Comparison of ENCODE assay signal across 1 cellular context in the genomic region with DNA sequence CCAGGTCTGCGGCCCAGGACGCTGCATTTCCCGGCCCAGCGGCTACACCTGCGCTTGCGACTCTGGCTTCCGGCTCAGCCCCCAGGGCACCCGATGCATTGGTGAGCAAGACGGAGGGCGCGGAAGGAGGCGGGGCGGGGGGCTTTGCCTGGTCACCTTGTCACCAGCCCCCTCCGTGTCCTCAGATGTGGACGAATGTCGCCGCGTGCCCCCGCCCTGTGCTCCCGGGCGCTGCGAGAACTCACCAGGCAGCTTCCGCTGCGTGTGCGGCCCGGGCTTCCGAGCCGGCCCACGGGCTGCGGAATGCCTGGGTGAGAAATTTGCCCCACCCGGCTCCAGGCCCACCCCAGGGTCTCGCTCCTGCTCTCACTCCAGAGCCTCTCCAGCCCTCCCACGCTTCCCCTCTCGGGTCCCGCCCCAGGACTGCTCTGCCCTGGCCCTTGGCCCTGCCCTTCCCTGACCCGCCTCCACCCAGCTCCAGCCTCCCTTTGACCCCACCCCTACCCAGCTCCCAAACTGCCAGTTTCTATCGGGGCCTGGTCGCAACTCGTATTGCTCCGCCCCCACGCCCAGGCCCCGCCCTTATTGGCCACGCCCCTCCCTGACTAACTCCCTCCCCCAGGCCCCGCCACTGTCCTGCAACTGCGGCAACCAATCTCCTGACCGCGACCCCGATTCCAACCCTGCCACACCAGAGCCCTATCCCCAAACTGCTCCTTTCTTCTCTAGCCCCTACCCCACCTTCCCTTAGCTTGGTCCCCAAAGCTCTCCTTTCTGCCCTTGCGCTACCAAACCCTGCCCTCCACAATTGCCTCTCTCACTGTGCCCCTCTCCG.
TF ChIP-seq lines count a peak whose summit lies in the region.

No MANE protein-coding gene starts in this region.

TF ChIP-seq in HEK293, 187 proteins besides CTCF, POLR2A, EP300 and RAD21 (continued from another document and continues in another):
- TF ChIP-seq, protein P1, sequence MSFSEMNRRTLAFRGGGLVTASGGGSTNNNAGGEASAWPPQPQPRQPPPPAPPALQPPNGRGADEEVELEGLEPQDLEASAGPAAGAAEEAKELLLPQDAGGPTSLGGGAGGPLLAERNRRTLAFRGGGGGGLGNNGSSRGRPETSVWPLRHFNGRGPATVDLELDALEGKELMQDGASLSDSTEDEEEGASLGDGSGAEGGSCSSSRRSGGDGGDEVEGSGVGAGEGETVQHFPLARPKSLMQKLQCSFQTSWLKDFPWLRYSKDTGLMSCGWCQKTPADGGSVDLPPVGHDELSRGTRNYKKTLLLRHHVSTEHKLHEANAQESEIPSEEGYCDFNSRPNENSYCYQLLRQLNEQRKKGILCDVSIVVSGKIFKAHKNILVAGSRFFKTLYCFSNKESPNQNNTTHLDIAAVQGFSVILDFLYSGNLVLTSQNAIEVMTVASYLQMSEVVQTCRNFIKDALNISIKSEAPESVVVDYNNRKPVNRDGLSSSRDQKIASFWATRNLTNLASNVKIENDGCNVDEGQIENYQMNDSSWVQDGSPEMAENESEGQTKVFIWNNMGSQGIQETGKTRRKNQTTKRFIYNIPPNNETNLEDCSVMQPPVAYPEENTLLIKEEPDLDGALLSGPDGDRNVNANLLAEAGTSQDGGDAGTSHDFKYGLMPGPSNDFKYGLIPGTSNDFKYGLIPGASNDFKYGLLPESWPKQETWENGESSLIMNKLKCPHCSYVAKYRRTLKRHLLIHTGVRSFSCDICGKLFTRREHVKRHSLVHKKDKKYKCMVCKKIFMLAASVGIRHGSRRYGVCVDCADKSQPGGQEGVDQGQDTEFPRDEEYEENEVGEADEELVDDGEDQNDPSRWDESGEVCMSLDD (tag by site-specific recombination; IDR thresholded peaks at IDR 0.05): peak; percentile 67
- TF ChIP-seq BCL11B (tag by site-specific recombination; IDR thresholded peaks at IDR 0.05; ENCODE audit: low read depth): peak; percentile 51
- TF ChIP-seq OSR2 (tag by site-specific recombination; IDR thresholded peaks at IDR 0.05): peak; percentile 60
- no peak for TF ChIP-seq ZNF660 (tag by site-specific recombination; IDR thresholded peaks at IDR 0.05)
- no peak for TF ChIP-seq ZNF654 (tag by site-specific recombination; IDR thresholded peaks at IDR 0.05; ENCODE audit: low read depth)
- TF ChIP-seq ZBTB8A (tag by site-specific recombination; IDR thresholded peaks at IDR 0.05): peak; percentile 43; the same call in 1 of the 2 replicates
- TF ChIP-seq, protein P2, sequence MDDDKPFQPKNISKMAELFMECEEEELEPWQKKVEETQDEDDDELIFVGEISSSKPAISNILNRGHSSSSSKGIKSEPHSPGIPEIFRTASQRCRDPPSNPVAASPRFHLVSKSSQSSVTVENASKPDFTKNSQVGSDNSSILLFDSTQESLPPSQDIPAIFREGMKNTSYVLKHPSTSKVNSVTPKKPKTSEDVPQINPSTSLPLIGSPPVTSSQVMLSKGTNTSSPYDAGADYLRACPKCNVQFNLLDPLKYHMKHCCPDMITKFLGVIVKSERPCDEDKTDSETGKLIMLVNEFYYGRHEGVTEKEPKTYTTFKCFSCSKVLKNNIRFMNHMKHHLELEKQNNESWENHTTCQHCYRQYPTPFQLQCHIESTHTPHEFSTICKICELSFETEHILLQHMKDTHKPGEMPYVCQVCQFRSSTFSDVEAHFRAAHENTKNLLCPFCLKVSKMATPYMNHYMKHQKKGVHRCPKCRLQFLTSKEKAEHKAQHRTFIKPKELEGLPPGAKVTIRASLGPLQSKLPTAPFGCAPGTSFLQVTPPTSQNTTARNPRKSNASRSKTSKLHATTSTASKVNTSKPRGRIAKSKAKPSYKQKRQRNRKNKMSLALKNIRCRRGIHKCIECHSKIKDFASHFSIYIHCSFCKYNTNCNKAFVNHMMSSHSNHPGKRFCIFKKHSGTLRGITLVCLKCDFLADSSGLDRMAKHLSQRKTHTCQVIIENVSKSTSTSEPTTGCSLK (tag by site-specific recombination; IDR thresholded peaks at IDR 0.05): no peak
- TF ChIP-seq, protein P3, sequence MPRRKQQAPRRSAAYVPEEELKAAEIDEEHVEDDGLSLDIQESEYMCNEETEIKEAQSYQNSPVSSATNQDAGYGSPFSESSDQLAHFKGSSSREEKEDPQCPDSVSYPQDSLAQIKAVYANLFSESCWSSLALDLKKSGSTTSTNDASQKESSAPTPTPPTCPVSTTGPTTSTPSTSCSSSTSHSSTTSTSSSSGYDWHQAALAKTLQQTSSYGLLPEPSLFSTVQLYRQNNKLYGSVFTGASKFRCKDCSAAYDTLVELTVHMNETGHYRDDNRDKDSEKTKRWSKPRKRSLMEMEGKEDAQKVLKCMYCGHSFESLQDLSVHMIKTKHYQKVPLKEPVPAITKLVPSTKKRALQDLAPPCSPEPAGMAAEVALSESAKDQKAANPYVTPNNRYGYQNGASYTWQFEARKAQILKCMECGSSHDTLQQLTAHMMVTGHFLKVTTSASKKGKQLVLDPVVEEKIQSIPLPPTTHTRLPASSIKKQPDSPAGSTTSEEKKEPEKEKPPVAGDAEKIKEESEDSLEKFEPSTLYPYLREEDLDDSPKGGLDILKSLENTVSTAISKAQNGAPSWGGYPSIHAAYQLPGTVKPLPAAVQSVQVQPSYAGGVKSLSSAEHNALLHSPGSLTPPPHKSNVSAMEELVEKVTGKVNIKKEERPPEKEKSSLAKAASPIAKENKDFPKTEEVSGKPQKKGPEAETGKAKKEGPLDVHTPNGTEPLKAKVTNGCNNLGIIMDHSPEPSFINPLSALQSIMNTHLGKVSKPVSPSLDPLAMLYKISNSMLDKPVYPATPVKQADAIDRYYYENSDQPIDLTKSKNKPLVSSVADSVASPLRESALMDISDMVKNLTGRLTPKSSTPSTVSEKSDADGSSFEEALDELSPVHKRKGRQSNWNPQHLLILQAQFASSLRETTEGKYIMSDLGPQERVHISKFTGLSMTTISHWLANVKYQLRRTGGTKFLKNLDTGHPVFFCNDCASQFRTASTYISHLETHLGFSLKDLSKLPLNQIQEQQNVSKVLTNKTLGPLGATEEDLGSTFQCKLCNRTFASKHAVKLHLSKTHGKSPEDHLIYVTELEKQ (tag by site-specific recombination; IDR thresholded peaks at IDR 0.05; ENCODE audit: borderline replicate concordance): no peak
- TF ChIP-seq, protein P4, sequence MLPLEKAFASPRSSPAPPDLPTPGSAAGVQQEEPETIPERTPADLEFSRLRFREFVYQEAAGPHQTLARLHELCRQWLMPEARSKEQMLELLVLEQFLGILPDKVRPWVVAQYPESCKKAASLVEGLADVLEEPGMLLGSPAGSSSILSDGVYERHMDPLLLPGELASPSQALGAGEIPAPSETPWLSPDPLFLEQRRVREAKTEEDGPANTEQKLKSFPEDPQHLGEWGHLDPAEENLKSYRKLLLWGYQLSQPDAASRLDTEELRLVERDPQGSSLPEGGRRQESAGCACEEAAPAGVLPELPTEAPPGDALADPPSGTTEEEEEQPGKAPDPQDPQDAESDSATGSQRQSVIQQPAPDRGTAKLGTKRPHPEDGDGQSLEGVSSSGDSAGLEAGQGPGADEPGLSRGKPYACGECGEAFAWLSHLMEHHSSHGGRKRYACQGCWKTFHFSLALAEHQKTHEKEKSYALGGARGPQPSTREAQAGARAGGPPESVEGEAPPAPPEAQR (tag by site-specific recombination; IDR thresholded peaks at IDR 0.05): no peak
- TF ChIP-seq ZNF785 (tag by site-specific recombination; IDR thresholded peaks at IDR 0.05): peak; percentile 41; the same call in 1 of the 2 replicates
- TF ChIP-seq, protein P5, sequence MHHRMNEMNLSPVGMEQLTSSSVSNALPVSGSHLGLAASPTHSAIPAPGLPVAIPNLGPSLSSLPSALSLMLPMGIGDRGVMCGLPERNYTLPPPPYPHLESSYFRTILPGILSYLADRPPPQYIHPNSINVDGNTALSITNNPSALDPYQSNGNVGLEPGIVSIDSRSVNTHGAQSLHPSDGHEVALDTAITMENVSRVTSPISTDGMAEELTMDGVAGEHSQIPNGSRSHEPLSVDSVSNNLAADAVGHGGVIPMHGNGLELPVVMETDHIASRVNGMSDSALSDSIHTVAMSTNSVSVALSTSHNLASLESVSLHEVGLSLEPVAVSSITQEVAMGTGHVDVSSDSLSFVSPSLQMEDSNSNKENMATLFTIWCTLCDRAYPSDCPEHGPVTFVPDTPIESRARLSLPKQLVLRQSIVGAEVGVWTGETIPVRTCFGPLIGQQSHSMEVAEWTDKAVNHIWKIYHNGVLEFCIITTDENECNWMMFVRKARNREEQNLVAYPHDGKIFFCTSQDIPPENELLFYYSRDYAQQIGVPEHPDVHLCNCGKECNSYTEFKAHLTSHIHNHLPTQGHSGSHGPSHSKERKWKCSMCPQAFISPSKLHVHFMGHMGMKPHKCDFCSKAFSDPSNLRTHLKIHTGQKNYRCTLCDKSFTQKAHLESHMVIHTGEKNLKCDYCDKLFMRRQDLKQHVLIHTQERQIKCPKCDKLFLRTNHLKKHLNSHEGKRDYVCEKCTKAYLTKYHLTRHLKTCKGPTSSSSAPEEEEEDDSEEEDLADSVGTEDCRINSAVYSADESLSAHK (tag by site-specific recombination; IDR thresholded peaks at IDR 0.05): peak; percentile 71
- TF ChIP-seq ZNF610 (tag by site-specific recombination; IDR thresholded peaks at IDR 0.05; ENCODE audit: borderline replicate concordance): 0 out of 2 replicates have a peak, but pooled peaks have one; percentile 39
- peak; percentile 22; the same call in 1 of the 2 replicates for TF ChIP-seq ZNF121 (tag by site-specific recombination; IDR thresholded peaks at IDR 0.05)
- TF ChIP-seq, protein P6, sequence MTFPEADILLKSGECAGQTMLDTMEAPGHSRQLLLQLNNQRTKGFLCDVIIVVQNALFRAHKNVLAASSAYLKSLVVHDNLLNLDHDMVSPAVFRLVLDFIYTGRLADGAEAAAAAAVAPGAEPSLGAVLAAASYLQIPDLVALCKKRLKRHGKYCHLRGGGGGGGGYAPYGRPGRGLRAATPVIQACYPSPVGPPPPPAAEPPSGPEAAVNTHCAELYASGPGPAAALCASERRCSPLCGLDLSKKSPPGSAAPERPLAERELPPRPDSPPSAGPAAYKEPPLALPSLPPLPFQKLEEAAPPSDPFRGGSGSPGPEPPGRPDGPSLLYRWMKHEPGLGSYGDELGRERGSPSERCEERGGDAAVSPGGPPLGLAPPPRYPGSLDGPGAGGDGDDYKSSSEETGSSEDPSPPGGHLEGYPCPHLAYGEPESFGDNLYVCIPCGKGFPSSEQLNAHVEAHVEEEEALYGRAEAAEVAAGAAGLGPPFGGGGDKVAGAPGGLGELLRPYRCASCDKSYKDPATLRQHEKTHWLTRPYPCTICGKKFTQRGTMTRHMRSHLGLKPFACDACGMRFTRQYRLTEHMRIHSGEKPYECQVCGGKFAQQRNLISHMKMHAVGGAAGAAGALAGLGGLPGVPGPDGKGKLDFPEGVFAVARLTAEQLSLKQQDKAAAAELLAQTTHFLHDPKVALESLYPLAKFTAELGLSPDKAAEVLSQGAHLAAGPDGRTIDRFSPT (tag by site-specific recombination; IDR thresholded peaks at IDR 0.05): peak; percentile 65
- 0 out of 2 replicates have a peak, but pooled peaks have one; percentile 90 for TF ChIP-seq ZNF175 (tag by site-specific recombination; IDR thresholded peaks at IDR 0.05)
- TF ChIP-seq ZNF677 (tag by site-specific recombination; IDR thresholded peaks at IDR 0.05): 0 out of 2 replicates have a peak, but pooled peaks have one; percentile 14
- peak; percentile 100 for TF ChIP-seq KLF8 (tag by site-specific recombination; IDR thresholded peaks at IDR 0.05)
- TF ChIP-seq KLF10 (tag by site-specific recombination; IDR thresholded peaks at IDR 0.05): peak; percentile 72
- TF ChIP-seq, protein P7, sequence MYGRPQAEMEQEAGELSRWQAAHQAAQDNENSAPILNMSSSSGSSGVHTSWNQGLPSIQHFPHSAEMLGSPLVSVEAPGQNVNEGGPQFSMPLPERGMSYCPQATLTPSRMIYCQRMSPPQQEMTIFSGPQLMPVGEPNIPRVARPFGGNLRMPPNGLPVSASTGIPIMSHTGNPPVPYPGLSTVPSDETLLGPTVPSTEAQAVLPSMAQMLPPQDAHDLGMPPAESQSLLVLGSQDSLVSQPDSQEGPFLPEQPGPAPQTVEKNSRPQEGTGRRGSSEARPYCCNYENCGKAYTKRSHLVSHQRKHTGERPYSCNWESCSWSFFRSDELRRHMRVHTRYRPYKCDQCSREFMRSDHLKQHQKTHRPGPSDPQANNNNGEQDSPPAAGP (tag by site-specific recombination; IDR thresholded peaks at IDR 0.05): peak; percentile 80
- TF ChIP-seq, protein P8, sequence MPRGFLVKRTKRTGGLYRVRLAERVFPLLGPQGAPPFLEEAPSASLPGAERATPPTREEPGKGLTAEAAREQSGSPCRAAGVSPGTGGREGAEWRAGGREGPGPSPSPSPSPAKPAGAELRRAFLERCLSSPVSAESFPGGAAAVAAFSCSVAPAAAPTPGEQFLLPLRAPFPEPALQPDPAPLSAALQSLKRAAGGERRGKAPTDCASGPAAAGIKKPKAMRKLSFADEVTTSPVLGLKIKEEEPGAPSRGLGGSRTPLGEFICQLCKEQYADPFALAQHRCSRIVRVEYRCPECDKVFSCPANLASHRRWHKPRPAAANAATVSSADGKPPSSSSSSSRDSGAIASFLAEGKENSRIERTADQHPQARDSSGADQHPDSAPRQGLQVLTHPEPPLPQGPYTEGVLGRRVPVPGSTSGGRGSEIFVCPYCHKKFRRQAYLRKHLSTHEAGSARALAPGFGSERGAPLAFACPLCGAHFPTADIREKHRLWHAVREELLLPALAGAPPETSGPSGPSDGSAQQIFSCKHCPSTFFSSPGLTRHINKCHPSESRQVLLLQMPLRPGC (tag by site-specific recombination; IDR thresholded peaks at IDR 0.05): 0 out of 2 replicates have a peak, but pooled peaks have one; percentile 6
- TF ChIP-seq SP7 (tag by site-specific recombination; IDR thresholded peaks at IDR 0.05): peak; percentile 57
- no peak for TF ChIP-seq ZNF670 (tag by site-specific recombination; IDR thresholded peaks at IDR 0.05; ENCODE audit: low read depth)
- TF ChIP-seq, protein P9, sequence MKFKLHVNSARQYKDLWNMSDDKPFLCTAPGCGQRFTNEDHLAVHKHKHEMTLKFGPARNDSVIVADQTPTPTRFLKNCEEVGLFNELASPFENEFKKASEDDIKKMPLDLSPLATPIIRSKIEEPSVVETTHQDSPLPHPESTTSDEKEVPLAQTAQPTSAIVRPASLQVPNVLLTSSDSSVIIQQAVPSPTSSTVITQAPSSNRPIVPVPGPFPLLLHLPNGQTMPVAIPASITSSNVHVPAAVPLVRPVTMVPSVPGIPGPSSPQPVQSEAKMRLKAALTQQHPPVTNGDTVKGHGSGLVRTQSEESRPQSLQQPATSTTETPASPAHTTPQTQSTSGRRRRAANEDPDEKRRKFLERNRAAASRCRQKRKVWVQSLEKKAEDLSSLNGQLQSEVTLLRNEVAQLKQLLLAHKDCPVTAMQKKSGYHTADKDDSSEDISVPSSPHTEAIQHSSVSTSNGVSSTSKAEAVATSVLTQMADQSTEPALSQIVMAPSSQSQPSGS (tag by site-specific recombination; IDR thresholded peaks at IDR 0.05; ENCODE audit: low read depth): no peak
- TF ChIP-seq ZNF423 (tag by site-specific recombination; IDR thresholded peaks at IDR 0.05): peak; percentile 82; the same call in 1 of the 2 replicates
- TF ChIP-seq, protein P10, sequence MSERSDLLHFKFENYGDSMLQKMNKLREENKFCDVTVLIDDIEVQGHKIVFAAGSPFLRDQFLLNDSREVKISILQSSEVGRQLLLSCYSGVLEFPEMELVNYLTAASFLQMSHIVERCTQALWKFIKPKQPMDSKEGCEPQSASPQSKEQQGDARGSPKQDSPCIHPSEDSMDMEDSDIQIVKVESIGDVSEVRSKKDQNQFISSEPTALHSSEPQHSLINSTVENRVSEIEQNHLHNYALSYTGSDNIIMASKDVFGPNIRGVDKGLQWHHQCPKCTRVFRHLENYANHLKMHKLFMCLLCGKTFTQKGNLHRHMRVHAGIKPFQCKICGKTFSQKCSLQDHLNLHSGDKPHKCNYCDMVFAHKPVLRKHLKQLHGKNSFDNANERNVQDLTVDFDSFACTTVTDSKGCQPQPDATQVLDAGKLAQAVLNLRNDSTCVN (tag by site-specific recombination; optimal IDR thresholded peaks at IDR 0.05): peak; percentile 57
- peak; percentile 45 for TF ChIP-seq ZXDB (tag by site-specific recombination; IDR thresholded peaks at IDR 0.05)
- TF ChIP-seq ZNF146 (tag by site-specific recombination; IDR thresholded peaks at IDR 0.05): 0 out of 2 replicates have a peak, but pooled peaks have one; percentile 4
- TF ChIP-seq KLF7 (tag by site-specific recombination; IDR thresholded peaks at IDR 0.05; ENCODE audit: borderline replicate concordance): peak; percentile 66; the same call in 1 of the 2 replicates
